In genomic region chr11:47800759-47801158, GRCh38 we compare ENCODE assay signal across 25 cellular contexts.
"Had no signal": no experiment of that assay in that cellular context is flagged by ENCODE, and none has a peak within 500 bp of the region (broad histone marks: within the 10 kb centered on the region; RNA-seq: fewer than 3 reads in every experiment).

No MANE protein-coding gene starts in this region.

- DNase-seq: activated CD4-positive, alpha-beta T cell treated with anti-CD3 and anti-CD28 coated beads for 36 hours; activated CD4-positive, alpha-beta T cell treated with anti-CD3 and anti-CD28 coated beads, Interleukin-2, amount 50 U/mL, for 48 hours; activated CD4-positive, CD25-positive, alpha-beta regulatory T cell; activated CD8-positive, alpha-beta memory T cell treated with anti-CD3 and anti-CD28 coated beads, Interleukin-2, amount 50 U/mL, for 48 hours; activated naive CD4-positive, alpha-beta T cell treated with Interleukin-2 at 50 U/mL for 16 hours; activated T-cell treated with anti-CD3 and anti-CD28 coated beads, Interleukin-2, amount 50 U/mL, for 4 hours; amniotic stem cell; brain microvascular endothelial cell; central memory CD4-positive, alpha-beta T cell; dermis blood vessel endothelial cell; effector CD4-positive, alpha-beta T cell; esophagus squamous epithelium; foreskin melanocyte; midbrain; naive thymus-derived CD4-positive, alpha-beta T cell; nucleus accumbens; psoas muscle; stimulated activated CD4-positive, alpha-beta T cell treated with anti-CD3 and anti-CD28 coated beads, Interleukin-15, amount 100 ng/mL, for 24 hours; stimulated activated CD4-positive, alpha-beta T cell treated with anti-CD3 and anti-CD28 coated beads, Interleukin-2, amount 100 ng/mL, for 24 hours; stimulated activated naive B cell treated with anti-CD40 and anti-IgM and Interleukin-4, amounts not matched to agents 10 μg/mL and 1 μg/mL and 100 μg/mL, for 72 hours; T-cell had no signal

- H3K27ac ChIP-seq: brain microvascular endothelial cell, epithelial cell of prostate, esophagus squamous epithelium, parathyroid adenoma, psoas muscle, tibial nerve had no signal

- H3K4me3 ChIP-seq: esophagus squamous epithelium, psoas muscle, tibial nerve had no signal

- H3K27me3 Mint-ChIP-seq: activated CD4-positive, alpha-beta T cell treated with anti-CD3 and anti-CD28 coated beads for 36 hours; naive thymus-derived CD4-positive, alpha-beta T cell; stimulated activated naive B cell treated with anti-CD40 and anti-IgM and Interleukin-4, amounts not matched to agents 10 μg/mL and 1 μg/mL and 100 μg/mL, for 72 hours; T-cell had no signal

- H3K9me3 Mint-ChIP-seq: activated T-cell treated with anti-CD3 and anti-CD28 coated beads, Interleukin-2, amount 50 U/mL, for 4 hours; naive thymus-derived CD4-positive, alpha-beta T cell; neural crest cell; stimulated activated naive B cell treated with anti-CD40 and anti-IgM and Interleukin-4, amounts not matched to agents 10 μg/mL and 1 μg/mL and 100 μg/mL, for 72 hours; T-cell had no signal

- H3K27ac Mint-ChIP-seq: activated CD4-positive, alpha-beta T cell treated with anti-CD3 and anti-CD28 coated beads for 36 hours; stimulated activated naive B cell treated with anti-CD40 and anti-IgM and Interleukin-4, amounts not matched to agents 10 μg/mL and 1 μg/mL and 100 μg/mL, for 72 hours; T-cell had no signal

- H3K4me1 ChIP-seq: esophagus squamous epithelium, parathyroid adenoma, psoas muscle, tibial nerve had no signal

- H3K9me3 ChIP-seq: esophagus squamous epithelium, psoas muscle, tibial nerve had no signal

- H2AFZ ChIP-seq: parathyroid adenoma had no signal

- H3K4me3 Mint-ChIP-seq: activated CD4-positive, alpha-beta T cell treated with anti-CD3 and anti-CD28 coated beads for 36 hours; activated T-cell treated with anti-CD3 and anti-CD28 coated beads, Interleukin-2, amount 50 U/mL, for 4 hours; naive thymus-derived CD4-positive, alpha-beta T cell; neural crest cell; stimulated activated naive B cell treated with anti-CD40 and anti-IgM and Interleukin-4, amounts not matched to agents 10 μg/mL and 1 μg/mL and 100 μg/mL, for 72 hours; T-cell had no signal

- H3K4me1 Mint-ChIP-seq: neural crest cell had no signal

- H3K79me2 ChIP-seq: parathyroid adenoma had no signal

- H3K27me3 ChIP-seq: brain microvascular endothelial cell, esophagus squamous epithelium, tibial nerve had no signal

- ATAC-seq: activated CD4-positive, alpha-beta T cell treated with anti-CD3 and anti-CD28 coated beads for 36 hours; activated T-cell treated with anti-CD3 and anti-CD28 coated beads, Interleukin-2, amount 50 U/mL, for 4 hours; naive thymus-derived CD4-positive, alpha-beta T cell; psoas muscle; stimulated activated naive B cell treated with anti-CD40 and anti-IgM and Interleukin-4, amounts not matched to agents 10 μg/mL and 1 μg/mL and 100 μg/mL, for 72 hours; T-cell had no signal
